10 cellular contexts compared by ENCODE assay signal in genomic region chr13:113211774-113212173, GRCh38. TPM values are rescaled to one million over a fixed set of nuclear protein-coding genes. Genes with fewer than 3 reads are reported as not detected.
A peak's percentile ranks its signal among the peaks of the same experiment; 100 is the strongest.
DNase-seq lines count a peak whose midpoint lies in the region; ATAC-seq and TF ChIP-seq lines count a peak whose summit lies in the region.
"Had no signal": no experiment of that assay in that cellular context is flagged by ENCODE, and none has a peak within 500 bp of the region (broad histone marks: within the 10 kb centered on the region; RNA-seq: fewer than 3 reads in every experiment).

No MANE protein-coding gene starts in this region.

- TF ChIP-seq POLR2A in breast epithelium (IDR thresholded peaks at IDR 0.05) = no peak

- H3K79me2 ChIP-seq in PC-9 (ENCODE audit: low read depth) = peaks cover 84% of the 10 kb centered on the region

- DNase-seq in stimulated activated CD4-positive, alpha-beta T cell treated with anti-CD3 and anti-CD28 coated beads, TNF-alpha, amount 100 ng/mL, for 48 hours (ENCODE audit: low read depth in 3 of 3) = peak in 2 of 3 donors; percentile 8 to 10
- no peak for DNase-seq in stimulated activated CD4-positive, alpha-beta T cell treated with anti-CD3 and anti-CD28 coated beads, Interleukin-12 subunit alpha, Interleukin-12 subunit beta, amount 100 ng/mL, for 4 hours
- DNase-seq in PC-9 (peak in 1 of 2 experiments; percentile 34), epithelial cell of proximal tubule (ENCODE audit: low read depth) (no peak), posterior vena cava (ENCODE audit: low spot score) (no peak), breast epithelium (ENCODE audit: low spot score in 2 of 2) (no peak)
- DNase-seq: cerebellar nuclear complex, GDM1 had no signal

- peak overlapping the region; percentile 98; the same call in 1 of the 2 replicates for H3K4me2 ChIP-seq in PC-9

- H3K4me3 ChIP-seq in PC-9 = no peak overlapping the region
- H3K4me3 ChIP-seq in epithelial cell of proximal tubule (ENCODE audit: low read depth, low read length) = no peak overlapping the region
- H3K4me3 ChIP-seq in breast epithelium = no peak overlapping the region

- H4K20me1 ChIP-seq in PC-9 (ENCODE audit: insufficient read depth) = peaks cover 51% of the 10 kb centered on the region

- H2AFZ ChIP-seq in PC-9 = no peak overlapping the region

- no peaks in the 10 kb centered on the region for H3K27me3 ChIP-seq in PC-9 (ENCODE audit: insufficient read depth, low read depth)
- H3K27me3 ChIP-seq in breast epithelium = no peaks in the 10 kb centered on the region

- H3K9me3 ChIP-seq in PC-9 (ENCODE audit: insufficient read depth, low read depth) (no peaks in the 10 kb centered on the region), breast epithelium (no peaks in the 10 kb centered on the region)

- no peak for TF ChIP-seq CTCF in PC-9 (conservative IDR thresholded peaks at IDR 0.05)
- TF ChIP-seq CTCF in epithelial cell of proximal tubule (conservative IDR thresholded peaks at IDR 0.05; ENCODE audit: low read depth, low read length) = peak; percentile 24
- TF ChIP-seq CTCF in breast epithelium (IDR thresholded peaks at IDR 0.05) = no peak

- POLR2A ChIA-PET in PC-9 (lab: Charles Lee; ENCODE audit: unreplicated experiment) = no interaction called here

- no TSS peak for BruUV-seq in PC-9 (replicated peaks; lab: Mats Ljungman, UMichigan)

- intact Hi-C loops in PC-9 (cut with micrococcal nuclease; ENCODE audit: unreplicated experiment) (no loop called here), posterior vena cava (cut with DNase I) (no loop called here), breast epithelium (cut with DNase I; ENCODE audit: low total_unique reads) (no loop called here)

- H3K36me3 ChIP-seq in PC-9 (ENCODE audit: low read depth) = peaks cover 32% of the 10 kb centered on the region; the same call in 1 of the 2 replicates
- no peaks in the 10 kb centered on the region for H3K36me3 ChIP-seq in breast epithelium

- no peaks in the 10 kb centered on the region for H3K9me2 ChIP-seq in PC-9 (ENCODE audit: insufficient read depth)

- ATAC-seq in HG03139 (IDR thresholded peaks at IDR 0.05; ENCODE audit: unreplicated experiment) (no peak), GM21723 (IDR thresholded peaks at IDR 0.05; ENCODE audit: unreplicated experiment) (no peak)

- H3K4me1 ChIP-seq in PC-9 (replicated peaks; ENCODE audit: insufficient read depth) (peaks cover 51% of the 10 kb centered on the region), breast epithelium (peaks cover 0 to 17% of the 10 kb centered on the region in 2 donors)

- CTCF ChIA-PET in PC-9 (lab: Charles Lee) = no interaction called here

- H3K27ac ChIP-seq in PC-9 (no peak overlapping the region), breast epithelium (no peak overlapping the region)

- H3F3A ChIP-seq in PC-9 (ENCODE audit: insufficient read depth, low read depth) = peaks cover 29% of the 10 kb centered on the region

RNA-seq across cellular contexts. Expression of gene CUL4A, which starts 2.4 kb away (rescaled TPM):
- 90.8 and 91.0 TPM in 2 replicates for total RNA-seq in PC-9 (2021)
- total RNA-seq in epithelial cell of proximal tubule = 57.9 and 139 TPM in 2 replicates
- total RNA-seq in posterior vena cava = 10 to 100 TPM; 57.5 to 58.5 TPM
- 100 to 1,000 TPM; 108 to 145 (median 142) TPM for total RNA-seq in breast epithelium

RNA-seq across cellular contexts. Expression of gene PCID2, which starts 3.3 kb away (rescaled TPM):
- total RNA-seq in PC-9 (2021) = 48.3 and 71.8 TPM in 2 replicates
- total RNA-seq in epithelial cell of proximal tubule = 40.9 and 56.2 TPM in 2 replicates
- 10 to 100 TPM; 31.4 to 32.2 TPM for total RNA-seq in posterior vena cava
- total RNA-seq in breast epithelium = 10 to 100 TPM; 50.2 to 79.2 (median 76.7) TPM

RNA-seq across cellular contexts. Expression of gene PROZ, which starts 53.3 kb away (rescaled TPM):
- total RNA-seq in PC-9 (2021) (not detected in 2 replicates), epithelial cell of proximal tubule (not detected in 2 replicates), posterior vena cava (not detected), breast epithelium (not detected)

Comparison
In these comparisons a context has a peak if more than half of its experiments do, and no peak if none do; other contexts are left out.
1. DNase-seq: peak in stimulated activated CD4-positive, alpha-beta T cell treated with anti-CD3 and anti-CD28 coated beads, TNF-alpha, amount 100 ng/mL, for 48 hours (2 of 3); none in stimulated activated CD4-positive, alpha-beta T cell treated with anti-CD3 and anti-CD28 coated beads, Interleukin-12 subunit alpha, Interleukin-12 subunit beta, amount 100 ng/mL, for 4 hours (single experiment), epithelial cell of proximal tubule (single experiment), posterior vena cava (single experiment) and breast epithelium (0 of 2).